Comparison of ENCODE assay signal across 9 cellular contexts in the genomic region with DNA sequence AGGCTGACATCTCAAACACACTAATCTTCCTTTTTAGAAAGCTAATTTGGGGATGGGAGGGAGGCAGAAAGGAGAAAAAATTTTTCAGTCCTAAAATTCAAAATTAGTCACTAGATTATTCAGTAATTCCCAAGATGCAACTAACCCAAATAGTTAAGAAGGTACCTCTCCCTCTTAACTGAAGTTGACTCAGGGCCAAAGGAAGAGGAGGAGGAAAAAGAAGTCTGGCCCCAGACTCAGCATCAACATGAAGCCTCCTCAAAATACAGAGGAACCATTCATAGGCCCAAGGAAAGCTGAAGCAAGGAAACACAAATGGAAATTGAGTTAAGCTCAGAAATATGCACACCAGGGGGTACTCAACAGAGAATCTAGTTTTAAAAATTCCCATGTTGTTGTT. TPM values are rescaled to one million over a fixed set of nuclear protein-coding genes. Genes with fewer than 3 reads are reported as not detected.
DNase-seq lines count a peak whose midpoint lies in the region; ATAC-seq and TF ChIP-seq lines count a peak whose summit lies in the region.
"Had no signal": no experiment of that assay in that cellular context is flagged by ENCODE, and none has a peak within 500 bp of the region (broad histone marks: within the 10 kb centered on the region; RNA-seq: fewer than 3 reads in every experiment).

No MANE protein-coding gene starts in this region.

- DNase-seq in heart left ventricle: no peak
- DNase-seq in cardiac septum (ENCODE audit: low spot score): no peak
- peak; percentile 78 for DNase-seq in astrocyte of the spinal cord (ENCODE audit: low read depth, low spot score)
- DNase-seq in islet precursor cell: peak; percentile 68
- DNase-seq in transverse colon: no peak
- DNase-seq in ovary: no peak
- DNase-seq in NCI-H1417 treated with DMSO at 0.1 percent for 48 hours (lab: John Stamatoyannopoulos, UW): no peak

- no peak for TF ChIP-seq CTCF in heart left ventricle (IDR thresholded peaks at IDR 0.05)
- no peak for TF ChIP-seq CTCF in astrocyte of the spinal cord (IDR thresholded peaks at IDR 0.05; ENCODE audit: low read depth, low read length)
- TF ChIP-seq CTCF in transverse colon (IDR thresholded peaks at IDR 0.05): no peak
- no peak for TF ChIP-seq CTCF in ovary (IDR thresholded peaks at IDR 0.05)

- no peak for TF ChIP-seq EP300 in transverse colon (IDR thresholded peaks at IDR 0.05; ENCODE audit: low read depth)
- TF ChIP-seq EP300 in ovary (IDR thresholded peaks at IDR 0.05): no peak

- H3K36me3 ChIP-seq in heart left ventricle (peaks cover 0 to 45% (median 34%) of the 10 kb centered on the region in 9 donors), transverse colon (peaks cover 0 to 10% (median 2%) of the 10 kb centered on the region in 4 donors), ovary (no peaks in the 10 kb centered on the region)

- H3K9me3 ChIP-seq in heart left ventricle (no peaks in the 10 kb centered on the region), transverse colon (no peaks in the 10 kb centered on the region), ovary (no peaks in the 10 kb centered on the region)

- TF ChIP-seq POLR2A in heart left ventricle (IDR thresholded peaks at IDR 0.05): no peak
- no peak for TF ChIP-seq POLR2A in transverse colon (IDR thresholded peaks at IDR 0.05)
- TF ChIP-seq POLR2A in ovary (IDR thresholded peaks at IDR 0.05): no peak

- ATAC-seq in heart left ventricle (peak in 2 of 4 donors; percentile 38 to 51), HG02642 (IDR thresholded peaks at IDR 0.05; ENCODE audit: poor library complexity, unreplicated experiment) (no peak)

- intact Hi-C loops in heart left ventricle (cut with DNase I): loop anchor here in 4 of 10 donors (2.0 to 10.0 kb wide), 3 partner anchors 21 to 107 kb away; a partner anchor contains a TSS
- intact Hi-C loops in cardiac septum (cut with DNase I): no loop called here
- intact Hi-C loops in transverse colon (cut with DNase I; ENCODE audit: low total_unique reads): no loop called here
- intact Hi-C loops in ovary (cut with DNase I): loop anchor here in 1 of 4 donors (10.0 kb wide), 1 partner anchor 67 kb away; a partner anchor contains a TSS

- H3K27me3 ChIP-seq in heart left ventricle (no peaks in the 10 kb centered on the region), transverse colon (no peaks in the 10 kb centered on the region), ovary (no peaks in the 10 kb centered on the region)

- H3K27ac ChIP-seq in heart left ventricle (peak overlapping the region in 11 of 12 donors; percentile 76 to 97 (median 82)), transverse colon (peak overlapping the region; percentile 65 to 81 (median 76)), ovary (peak overlapping the region in 1 of 2 donors; percentile 42)

- in situ Hi-C loops in astrocyte of the spinal cord (cut with HindIII; ENCODE audit: low sequenced_read_pairs): no loop called here
- in situ Hi-C loops in transverse colon (cut with MboI; ENCODE audit: low pct_ligation_motif_present in 1 of 4, low pct_unique_long_range_greater_than_20kb in 1 of 4, low sequenced_read_pairs in 3 of 4): loop anchor here in 1 of 4 donors (10.0 kb wide), 1 partner anchor 107 kb away; a partner anchor contains a TSS

- H3K4me3 ChIP-seq in heart left ventricle (peak overlapping the region in 4 of 12 donors; percentile 50 to 59 (median 54)), astrocyte of the spinal cord (ENCODE audit: low read depth, low read length) (no peak overlapping the region), transverse colon (no peak overlapping the region), ovary (no peak overlapping the region)

- peaks cover 2 to 64% (median 48%) of the 10 kb centered on the region in 12 donors for H3K4me1 ChIP-seq in heart left ventricle
- H3K4me1 ChIP-seq in transverse colon: peaks cover 5 to 34% (median 20%) of the 10 kb centered on the region in 4 donors
- peaks cover 5% of the 10 kb centered on the region for H3K4me1 ChIP-seq in ovary (ENCODE audit: insufficient read depth)

RNA-seq across cellular contexts. Expression of a gene that starts 21.6 kb away (rescaled TPM):
- 10 to 100 TPM; 22.3 to 59.5 (median 49.4) TPM for total RNA-seq in heart left ventricle
- 10 to 100 TPM; 18.4 to 32.1 TPM for polyA plus RNA-seq in heart left ventricle
- total RNA-seq in cardiac septum: 39.5 TPM
- total RNA-seq in transverse colon: 10 to 100 TPM; 18.9 to 28.8 (median 22.8) TPM
- 100 to 1,000 TPM in 4 of 7 donors, 10 to 100 TPM in 3; 30.3 to 119 (median 103) TPM for total RNA-seq in ovary
- polyA plus RNA-seq in ovary: 10 to 100 TPM; 14.3 to 47.6 TPM

RNA-seq across cellular contexts. Expression of a gene that starts 22.2 kb away (rescaled TPM):
- total RNA-seq in heart left ventricle (100 to 1,000 TPM; 129 to 565 (median 396) TPM), cardiac septum (439 TPM), transverse colon (100 to 1,000 TPM; 104 to 747 (median 326) TPM), ovary (1,000 to 10,000 TPM in 5 of 7 donors, 100 to 1,000 TPM in 2; 586 to 2,586 (median 2,385) TPM)
- polyA plus RNA-seq in heart left ventricle (100 to 1,000 TPM; 315 to 735 TPM), ovary (1,000 to 10,000 TPM; 2,375 to 2,506 TPM)

RNA-seq across cellular contexts. Expression of a gene that starts 42.5 kb away (rescaled TPM):
- total RNA-seq in heart left ventricle (1 to 10 TPM in 2 of 9 donors, under 1 TPM in 5, not detected in 2; 0.21 to 1.7 (median 0.63) TPM), cardiac septum (1.2 TPM), transverse colon (not detected), ovary (under 1 TPM in 5 of 7 donors, not detected in 2; 0.11 to 0.54 (median 0.33) TPM)
- polyA plus RNA-seq in heart left ventricle (under 1 TPM; 0.38 to 0.51 TPM), ovary (under 1 TPM; 0.05 to 0.43 TPM)
- total RNA-seq: activated CD8-positive, alpha-beta memory T cell treated with anti-CD3 and anti-CD28 coated beads for 36 hours had no signal

Comparison
In these comparisons a context has a peak if more than half of its experiments do, and no peak if none do; other contexts are left out.
1. DNase-seq: peak in astrocyte of the spinal cord (single experiment) and islet precursor cell (single experiment); none in heart left ventricle (0 of 5), cardiac septum (single experiment), transverse colon (single experiment), ovary (0 of 5) and NCI-H1417 treated with DMSO at 0.1 percent for 48 hours (single experiment).